30 cellular contexts compared by ENCODE assay signal in the genomic region with DNA sequence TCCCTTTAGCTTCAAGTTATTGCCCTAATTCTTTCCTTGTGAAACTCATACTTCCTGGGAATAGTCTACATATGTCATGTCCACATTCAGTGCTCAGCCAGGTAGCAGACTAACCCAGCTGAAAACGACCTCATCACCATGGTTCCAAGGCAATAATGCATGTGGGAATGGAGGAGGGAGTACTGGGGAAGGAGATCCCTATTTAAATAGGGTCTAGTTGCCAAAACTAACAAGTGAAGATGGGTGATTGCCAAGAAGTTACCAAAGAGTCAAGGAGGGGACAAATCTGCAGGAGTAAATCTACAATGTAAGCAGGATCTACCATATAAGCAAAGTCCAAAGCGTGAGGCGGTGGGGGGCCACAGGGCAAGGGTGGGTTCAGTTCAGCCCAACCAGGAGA.
"Had no signal": no experiment of that assay in that cellular context is flagged by ENCODE, and none has a peak within 500 bp of the region (broad histone marks: within the 10 kb centered on the region; RNA-seq: fewer than 3 reads in every experiment).

No MANE protein-coding gene starts in this region.

- H3K36me3 ChIP-seq: ascending aorta, SJCRH30, WERI-Rb-1 had no signal

- FAIRE-seq: bronchial epithelial cell had no signal

- H3K4me1 ChIP-seq: ascending aorta, body of pancreas, SJCRH30 had no signal

- ATAC-seq: activated CD8-positive, alpha-beta T cell treated with anti-CD3 and anti-CD28 coated beads for 36 hours; activated T-cell treated with anti-CD3 and anti-CD28 coated beads, Interleukin-2, amount 50 U/mL, for 72 hours; activated T-helper 17 cell treated with anti-CD3 and anti-CD28 coated beads, Interleukin-2, amount 50 U/mL, for 72 hours; body of pancreas had no signal

- H3K4me3 ChIP-seq: ascending aorta, body of pancreas, SJCRH30, SK-N-MC had no signal

- DNase-seq: activated CD4-positive, alpha-beta T cell treated with anti-CD3 and anti-CD28 coated beads, Interleukin-2, amount 10 ng/mL, durations not matched to agents 24 days and 14 days; activated CD4-positive, alpha-beta T cell treated with anti-CD3 and anti-CD28 coated beads, Interleukin-2, amount 50 U/mL, for 4 hours; activated CD4-positive, CD25-positive, alpha-beta regulatory T cell; activated CD8-positive, alpha-beta T cell treated with anti-CD3 and anti-CD28 coated beads for 36 hours; activated effector memory CD4-positive, alpha-beta T cell treated with anti-CD3 and anti-CD28 coated beads, Interleukin-2, amount 50 U/mL, for 16 hours; activated naive CD4-positive, alpha-beta T cell; activated naive CD8-positive, alpha-beta T cell treated with anti-CD3 and anti-CD28 coated beads, Interleukin-2, amount 10 ng/mL, durations not matched to agents 7 days and 5 days; activated T-cell treated with anti-CD3 and anti-CD28 coated beads, Interleukin-2, amount 50 U/mL, for 1 hour; activated T-cell treated with anti-CD3 and anti-CD28 coated beads, Interleukin-2, amount 50 U/mL, for 72 hours; amygdala; body of pancreas; caudate nucleus; cerebellar nuclear complex; Karpas-422; KBM-7; MM.1S; NCI-H1092 treated with DMSO at 0.1 percent for 48 hours; NCI-H1417; NCI-H146; NCI-H187; NCI-H2081 treated with DMSO at 0.1 percent for 48 hours; NCI-H226; SHP77; T1000; WERI-Rb-1 had no signal

- H3K9me3 ChIP-seq: ascending aorta, body of pancreas, SJCRH30 had no signal

- H3K27ac ChIP-seq: ascending aorta, body of pancreas, SJCRH30, SK-N-MC, WERI-Rb-1 had no signal
